In genomic region chr19:19474950-19475781, GRCh38 we compare ENCODE assay signal across 1 cellular context.
TF ChIP-seq lines count a peak whose summit lies in the region.

No MANE protein-coding gene starts in this region.

TF ChIP-seq in K562, 482 proteins besides CTCF, POLR2A, EP300 and RAD21:
- TF ChIP-seq ZNF561 (CRISPR knock-in tag; conservative IDR thresholded peaks at IDR 0.05) (no peak), POLR2G (IDR thresholded peaks at IDR 0.05; ENCODE audit: low read depth, low read length) (0 out of 2 replicates have a peak, but pooled peaks have one; percentile 41)
TF ChIP-seq in K562: peak in this region for 1.
